In the genomic region with DNA sequence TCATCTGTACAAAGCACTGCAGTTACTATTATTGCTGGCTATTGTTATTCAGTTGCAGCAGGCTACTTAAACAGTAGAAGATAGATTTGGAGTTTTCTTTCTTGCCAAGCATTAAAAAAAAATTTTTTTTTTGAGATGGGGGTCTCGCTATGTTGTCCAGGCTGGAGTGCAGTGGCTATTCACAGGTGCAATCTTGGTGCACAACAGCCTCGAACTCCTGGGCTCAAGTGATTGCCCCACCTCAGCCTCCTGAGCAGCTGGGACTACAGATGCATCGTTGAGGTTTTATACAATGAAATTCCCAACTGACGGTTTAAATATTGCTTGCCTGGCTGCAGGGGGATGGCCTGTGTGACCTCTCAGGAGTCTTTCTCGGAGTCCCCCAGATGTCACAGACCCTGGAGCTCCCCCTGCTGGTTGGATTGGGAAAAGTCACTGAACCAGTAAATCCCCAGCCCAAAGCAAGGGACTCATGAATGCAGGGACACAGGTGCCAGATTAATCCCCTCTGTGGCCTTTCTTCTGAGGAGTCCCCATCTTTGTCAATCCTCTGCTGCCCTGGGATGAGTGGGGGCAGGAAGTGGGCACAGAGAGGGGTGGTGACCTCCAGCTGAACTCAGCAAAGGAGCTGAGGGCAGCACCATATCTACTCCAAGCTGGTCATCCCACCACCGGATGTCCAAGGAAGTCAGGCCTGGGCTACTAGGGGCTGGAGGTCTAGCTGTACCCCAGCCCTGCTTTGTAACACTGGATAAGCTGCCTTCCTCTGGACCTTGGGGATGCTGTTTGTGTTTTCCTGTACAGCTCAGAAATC, we compare ENCODE assay signal across 8 cellular contexts.
A peak's percentile ranks its signal among the peaks of the same experiment; 100 is the strongest.
DNase-seq lines count a peak whose midpoint lies in the region; ATAC-seq lines count a peak whose summit lies in the region.

No MANE protein-coding gene starts in this region.

- ATAC-seq in left ventricle myocardium superior (peak; percentile 72), GM21717 (IDR thresholded peaks at IDR 0.05; ENCODE audit: unreplicated experiment) (no peak), HG02763 (IDR thresholded peaks at IDR 0.05; ENCODE audit: unreplicated experiment) (no peak)

- intact Hi-C loops in left ventricle myocardium superior (cut with micrococcal nuclease) = loop anchor here (10.0 kb wide), 1 partner anchor 175 kb away; a partner anchor contains a TSS

- DNase-seq in COLO829 (ENCODE audit: low spot score) = peak; percentile 57
- DNase-seq in HuH-7.5 (ENCODE audit: low spot score) = peak; percentile 72
- DNase-seq in SW480 (ENCODE audit: low spot score) = peak; percentile 35
- peak; percentile 16 for DNase-seq in amniotic epithelial cell (ENCODE audit: low read depth)
- DNase-seq in left ventricle myocardium superior = peak; percentile 74
- peak; percentile 84 for DNase-seq in retina

Comparison
In these comparisons a context has a peak if more than half of its experiments do, and no peak if none do; other contexts are left out.
1. DNase-seq: peak in every context shown above with its lines; median percentile 84 in retina; 74 in left ventricle myocardium superior; 72 in HuH-7.5; 57 in COLO829; 35 in SW480; 16 in amniotic epithelial cell.